Comparison of ENCODE assay signal across 1 cellular context in the genomic region with DNA sequence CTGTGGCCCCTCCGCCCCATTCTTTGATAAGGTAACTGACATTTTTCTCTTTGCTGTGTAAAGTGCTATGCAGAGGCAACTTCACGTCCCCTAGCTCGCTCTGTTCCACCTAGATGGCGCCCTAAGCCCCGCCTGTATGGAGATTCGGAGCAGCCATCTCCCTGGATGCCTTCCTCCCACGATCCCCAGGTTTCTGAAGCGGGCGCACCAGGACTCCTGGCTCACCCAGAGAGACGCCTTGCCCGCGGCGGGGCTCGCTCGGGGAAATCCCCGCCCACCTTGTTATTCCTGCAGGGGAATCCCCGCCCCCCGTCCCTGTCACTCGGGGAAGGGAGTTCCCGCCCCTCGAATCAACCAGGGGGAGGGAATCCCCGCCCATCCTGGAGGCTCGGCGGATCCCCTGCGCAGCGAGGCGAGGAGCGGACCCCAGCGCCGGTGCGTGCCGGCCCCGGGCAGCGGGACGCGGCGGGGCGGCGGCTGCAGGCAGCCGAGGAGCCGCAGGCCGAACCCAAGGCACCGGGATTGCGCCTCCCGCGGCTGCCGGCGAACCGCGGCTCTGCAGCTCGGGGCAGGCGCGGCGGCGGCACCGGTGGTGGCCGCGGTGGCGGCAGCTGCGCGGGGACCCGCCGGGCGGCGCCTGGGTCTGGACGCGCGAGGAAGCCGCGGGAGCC.
TF ChIP-seq lines count a peak whose summit lies in the region.

A gene (plus strand): TSS at position 384 of the 671 bp plus-strand sequence.

TF ChIP-seq in HEK293, 187 proteins besides CTCF, POLR2A, EP300 and RAD21 (continued from another document):
- TF ChIP-seq, protein P1, sequence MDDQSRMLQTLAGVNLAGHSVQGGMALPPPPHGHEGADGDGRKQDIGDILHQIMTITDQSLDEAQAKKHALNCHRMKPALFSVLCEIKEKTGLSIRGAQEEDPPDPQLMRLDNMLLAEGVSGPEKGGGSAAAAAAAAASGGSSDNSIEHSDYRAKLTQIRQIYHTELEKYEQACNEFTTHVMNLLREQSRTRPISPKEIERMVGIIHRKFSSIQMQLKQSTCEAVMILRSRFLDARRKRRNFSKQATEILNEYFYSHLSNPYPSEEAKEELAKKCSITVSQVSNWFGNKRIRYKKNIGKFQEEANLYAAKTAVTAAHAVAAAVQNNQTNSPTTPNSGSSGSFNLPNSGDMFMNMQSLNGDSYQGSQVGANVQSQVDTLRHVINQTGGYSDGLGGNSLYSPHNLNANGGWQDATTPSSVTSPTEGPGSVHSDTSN (CRISPR knock-in tag; IDR thresholded peaks at IDR 0.05), result peak; percentile 91
- TF ChIP-seq EGR2 (tag by site-specific recombination; IDR thresholded peaks at IDR 0.05; ENCODE audit: low read depth) (peak; percentile 89), TCF7L2 (IDR thresholded peaks at IDR 0.05; ENCODE audit: borderline replicate concordance, low read depth, low read length) (no peak), GLIS2 (tag by site-specific recombination; IDR thresholded peaks at IDR 0.05) (peak; percentile 86), ZNF843 (tag by site-specific recombination; IDR thresholded peaks at IDR 0.05) (peak; percentile 34; the same call in 1 of the 2 replicates), ZNF211 (tag by site-specific recombination; IDR thresholded peaks at IDR 0.05; ENCODE audit: low read depth) (no peak), ZXDB (tag by site-specific recombination; IDR thresholded peaks at IDR 0.05) (peak; percentile 84), KLF1 (tag by site-specific recombination; IDR thresholded peaks at IDR 0.05) (peak; percentile 57), ZNF629 (tag by site-specific recombination; IDR thresholded peaks at IDR 0.05) (0 out of 2 replicates have a peak, but pooled peaks have one; percentile 31), ZNF501 (tag by site-specific recombination; IDR thresholded peaks at IDR 0.05) (no peak), ZNF626 (tag by site-specific recombination; IDR thresholded peaks at IDR 0.05) (0 out of 2 replicates have a peak, but pooled peaks have one; percentile 15), SP7 (tag by site-specific recombination; IDR thresholded peaks at IDR 0.05) (peak; percentile 63), ZNF324 (tag by site-specific recombination; IDR thresholded peaks at IDR 0.05) (0 out of 2 replicates have a peak, but pooled peaks have one; percentile 55), ZNF354C (tag by site-specific recombination; IDR thresholded peaks at IDR 0.05; ENCODE audit: borderline replicate concordance, low read depth) (no peak), ZNF561 (tag by site-specific recombination; IDR thresholded peaks at IDR 0.05; ENCODE audit: borderline replicate concordance) (peak; percentile 89)
- TF ChIP-seq, protein P2, sequence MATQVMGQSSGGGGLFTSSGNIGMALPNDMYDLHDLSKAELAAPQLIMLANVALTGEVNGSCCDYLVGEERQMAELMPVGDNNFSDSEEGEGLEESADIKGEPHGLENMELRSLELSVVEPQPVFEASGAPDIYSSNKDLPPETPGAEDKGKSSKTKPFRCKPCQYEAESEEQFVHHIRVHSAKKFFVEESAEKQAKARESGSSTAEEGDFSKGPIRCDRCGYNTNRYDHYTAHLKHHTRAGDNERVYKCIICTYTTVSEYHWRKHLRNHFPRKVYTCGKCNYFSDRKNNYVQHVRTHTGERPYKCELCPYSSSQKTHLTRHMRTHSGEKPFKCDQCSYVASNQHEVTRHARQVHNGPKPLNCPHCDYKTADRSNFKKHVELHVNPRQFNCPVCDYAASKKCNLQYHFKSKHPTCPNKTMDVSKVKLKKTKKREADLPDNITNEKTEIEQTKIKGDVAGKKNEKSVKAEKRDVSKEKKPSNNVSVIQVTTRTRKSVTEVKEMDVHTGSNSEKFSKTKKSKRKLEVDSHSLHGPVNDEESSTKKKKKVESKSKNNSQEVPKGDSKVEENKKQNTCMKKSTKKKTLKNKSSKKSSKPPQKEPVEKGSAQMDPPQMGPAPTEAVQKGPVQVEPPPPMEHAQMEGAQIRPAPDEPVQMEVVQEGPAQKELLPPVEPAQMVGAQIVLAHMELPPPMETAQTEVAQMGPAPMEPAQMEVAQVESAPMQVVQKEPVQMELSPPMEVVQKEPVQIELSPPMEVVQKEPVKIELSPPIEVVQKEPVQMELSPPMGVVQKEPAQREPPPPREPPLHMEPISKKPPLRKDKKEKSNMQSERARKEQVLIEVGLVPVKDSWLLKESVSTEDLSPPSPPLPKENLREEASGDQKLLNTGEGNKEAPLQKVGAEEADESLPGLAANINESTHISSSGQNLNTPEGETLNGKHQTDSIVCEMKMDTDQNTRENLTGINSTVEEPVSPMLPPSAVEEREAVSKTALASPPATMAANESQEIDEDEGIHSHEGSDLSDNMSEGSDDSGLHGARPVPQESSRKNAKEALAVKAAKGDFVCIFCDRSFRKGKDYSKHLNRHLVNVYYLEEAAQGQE (tag by site-specific recombination; IDR thresholded peaks at IDR 0.05), result 0 out of 2 replicates have a peak, but pooled peaks have one; percentile 13
- TF ChIP-seq, protein P3, sequence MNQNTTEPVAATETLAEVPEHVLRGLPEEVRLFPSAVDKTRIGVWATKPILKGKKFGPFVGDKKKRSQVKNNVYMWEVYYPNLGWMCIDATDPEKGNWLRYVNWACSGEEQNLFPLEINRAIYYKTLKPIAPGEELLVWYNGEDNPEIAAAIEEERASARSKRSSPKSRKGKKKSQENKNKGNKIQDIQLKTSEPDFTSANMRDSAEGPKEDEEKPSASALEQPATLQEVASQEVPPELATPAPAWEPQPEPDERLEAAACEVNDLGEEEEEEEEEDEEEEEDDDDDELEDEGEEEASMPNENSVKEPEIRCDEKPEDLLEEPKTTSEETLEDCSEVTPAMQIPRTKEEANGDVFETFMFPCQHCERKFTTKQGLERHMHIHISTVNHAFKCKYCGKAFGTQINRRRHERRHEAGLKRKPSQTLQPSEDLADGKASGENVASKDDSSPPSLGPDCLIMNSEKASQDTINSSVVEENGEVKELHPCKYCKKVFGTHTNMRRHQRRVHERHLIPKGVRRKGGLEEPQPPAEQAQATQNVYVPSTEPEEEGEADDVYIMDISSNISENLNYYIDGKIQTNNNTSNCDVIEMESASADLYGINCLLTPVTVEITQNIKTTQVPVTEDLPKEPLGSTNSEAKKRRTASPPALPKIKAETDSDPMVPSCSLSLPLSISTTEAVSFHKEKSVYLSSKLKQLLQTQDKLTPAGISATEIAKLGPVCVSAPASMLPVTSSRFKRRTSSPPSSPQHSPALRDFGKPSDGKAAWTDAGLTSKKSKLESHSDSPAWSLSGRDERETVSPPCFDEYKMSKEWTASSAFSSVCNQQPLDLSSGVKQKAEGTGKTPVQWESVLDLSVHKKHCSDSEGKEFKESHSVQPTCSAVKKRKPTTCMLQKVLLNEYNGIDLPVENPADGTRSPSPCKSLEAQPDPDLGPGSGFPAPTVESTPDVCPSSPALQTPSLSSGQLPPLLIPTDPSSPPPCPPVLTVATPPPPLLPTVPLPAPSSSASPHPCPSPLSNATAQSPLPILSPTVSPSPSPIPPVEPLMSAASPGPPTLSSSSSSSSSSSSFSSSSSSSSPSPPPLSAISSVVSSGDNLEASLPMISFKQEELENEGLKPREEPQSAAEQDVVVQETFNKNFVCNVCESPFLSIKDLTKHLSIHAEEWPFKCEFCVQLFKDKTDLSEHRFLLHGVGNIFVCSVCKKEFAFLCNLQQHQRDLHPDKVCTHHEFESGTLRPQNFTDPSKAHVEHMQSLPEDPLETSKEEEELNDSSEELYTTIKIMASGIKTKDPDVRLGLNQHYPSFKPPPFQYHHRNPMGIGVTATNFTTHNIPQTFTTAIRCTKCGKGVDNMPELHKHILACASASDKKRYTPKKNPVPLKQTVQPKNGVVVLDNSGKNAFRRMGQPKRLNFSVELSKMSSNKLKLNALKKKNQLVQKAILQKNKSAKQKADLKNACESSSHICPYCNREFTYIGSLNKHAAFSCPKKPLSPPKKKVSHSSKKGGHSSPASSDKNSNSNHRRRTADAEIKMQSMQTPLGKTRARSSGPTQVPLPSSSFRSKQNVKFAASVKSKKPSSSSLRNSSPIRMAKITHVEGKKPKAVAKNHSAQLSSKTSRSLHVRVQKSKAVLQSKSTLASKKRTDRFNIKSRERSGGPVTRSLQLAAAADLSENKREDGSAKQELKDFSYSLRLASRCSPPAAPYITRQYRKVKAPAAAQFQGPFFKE (tag by site-specific recombination; IDR thresholded peaks at IDR 0.05; ENCODE audit: borderline replicate concordance), result no peak
